In genomic region chr9:108103294-108103693, GRCh38 we compare ENCODE assay signal across 14 cellular contexts.
"Had no signal": no experiment of that assay in that cellular context is flagged by ENCODE, and none has a peak within 500 bp of the region (broad histone marks: within the 10 kb centered on the region; RNA-seq: fewer than 3 reads in every experiment).

No MANE protein-coding gene starts in this region.

- H3K27ac ChIP-seq: lower lobe of right lung had no signal

- H3K36me3 Mint-ChIP-seq: activated CD8-positive, alpha-beta memory T cell treated with anti-CD3 and anti-CD28 coated beads, Interleukin-2, amount 10 ng/mL, durations not matched to agents 7 days and 5 days; activated naive CD8-positive, alpha-beta T cell treated with anti-CD3 and anti-CD28 coated beads for 36 hours; naive thymus-derived CD8-positive, alpha-beta T cell had no signal

- H3K4me2 ChIP-seq: smooth muscle cell had no signal

- H3K4me3 Mint-ChIP-seq: activated CD8-positive, alpha-beta memory T cell treated with anti-CD3 and anti-CD28 coated beads, Interleukin-2, amount 10 ng/mL, durations not matched to agents 7 days and 5 days; activated naive CD8-positive, alpha-beta T cell treated with anti-CD3 and anti-CD28 coated beads for 36 hours; activated T-cell treated with anti-CD3 and anti-CD28 coated beads, Interleukin-2, amount 50 U/mL, for 4 hours; naive thymus-derived CD8-positive, alpha-beta T cell had no signal

- H3K4me3 ChIP-seq: lower lobe of right lung, smooth muscle cell had no signal

- FAIRE-seq: colon, endothelial cell of umbilical vein, urothelium cell line had no signal

- H3K4me1 ChIP-seq: lower lobe of right lung had no signal

- DNase-seq: activated CD4-positive, alpha-beta T cell treated with anti-CD3 and anti-CD28 coated beads, Interleukin-2, amount 50 U/mL, for 48 hours; activated CD4-positive, CD25-positive, alpha-beta regulatory T cell treated with anti-CD3 and anti-CD28 coated beads, Interleukin-2, amount 50 U/mL, for 72 hours; activated CD8-positive, alpha-beta memory T cell treated with anti-CD3 and anti-CD28 coated beads, Interleukin-2, amount 10 ng/mL, durations not matched to agents 7 days and 5 days; activated gamma-delta T cell; activated naive CD8-positive, alpha-beta T cell treated with anti-CD3 and anti-CD28 coated beads for 36 hours; activated T-cell treated with anti-CD3 and anti-CD28 coated beads, Interleukin-2, amount 50 U/mL, for 4 hours; aorta; lower lobe of right lung; naive thymus-derived CD8-positive, alpha-beta T cell; right cardiac atrium had no signal

- H3K27me3 Mint-ChIP-seq: activated CD8-positive, alpha-beta memory T cell treated with anti-CD3 and anti-CD28 coated beads, Interleukin-2, amount 10 ng/mL, durations not matched to agents 7 days and 5 days had no signal

- H3K4me1 Mint-ChIP-seq: activated CD8-positive, alpha-beta memory T cell treated with anti-CD3 and anti-CD28 coated beads, Interleukin-2, amount 10 ng/mL, durations not matched to agents 7 days and 5 days; activated naive CD8-positive, alpha-beta T cell treated with anti-CD3 and anti-CD28 coated beads for 36 hours; naive thymus-derived CD8-positive, alpha-beta T cell had no signal

- H3K27ac Mint-ChIP-seq: activated CD8-positive, alpha-beta memory T cell treated with anti-CD3 and anti-CD28 coated beads, Interleukin-2, amount 10 ng/mL, durations not matched to agents 7 days and 5 days; activated naive CD8-positive, alpha-beta T cell treated with anti-CD3 and anti-CD28 coated beads for 36 hours; naive thymus-derived CD8-positive, alpha-beta T cell had no signal

- ATAC-seq: activated CD8-positive, alpha-beta memory T cell treated with anti-CD3 and anti-CD28 coated beads, Interleukin-2, amount 10 ng/mL, durations not matched to agents 7 days and 5 days; activated T-cell treated with anti-CD3 and anti-CD28 coated beads, Interleukin-2, amount 50 U/mL, for 4 hours; lower lobe of right lung; naive thymus-derived CD8-positive, alpha-beta T cell; right cardiac atrium had no signal

- H3K9me3 Mint-ChIP-seq: activated naive CD8-positive, alpha-beta T cell treated with anti-CD3 and anti-CD28 coated beads for 36 hours; activated T-cell treated with anti-CD3 and anti-CD28 coated beads, Interleukin-2, amount 50 U/mL, for 4 hours had no signal

- H3K36me3 ChIP-seq: lower lobe of right lung had no signal

- H3K9me3 ChIP-seq: lower lobe of right lung had no signal
